Comparison of ENCODE assay signal across 9 cellular contexts in genomic region chr11:96213500-96213899, GRCh38.
DNase-seq lines count a peak whose midpoint lies in the region; ATAC-seq and TF ChIP-seq lines count a peak whose summit lies in the region.
"Had no signal": no experiment of that assay in that cellular context is flagged by ENCODE, and none has a peak within 500 bp of the region (broad histone marks: within the 10 kb centered on the region; RNA-seq: fewer than 3 reads in every experiment).

No MANE protein-coding gene starts in this region.

- peaks cover 80% of the 10 kb centered on the region for H3K4me1 Mint-ChIP-seq in CD8-positive, alpha-beta T cell (ENCODE audit: low read depth)
- H3K4me1 Mint-ChIP-seq in GM23338, result peaks cover 40% of the 10 kb centered on the region

- no peak overlapping the region for H3K27ac ChIP-seq in CD8-positive, alpha-beta T cell (ENCODE audit: low read depth, low read length)
- H3K27ac ChIP-seq in OCI-LY7 (ENCODE audit: low read depth, low read length, poor library complexity, severe bottlenecking), result no peak overlapping the region
- no peak overlapping the region for H3K27ac ChIP-seq in GM23338 (ENCODE audit: low read depth)

- intact Hi-C loops in CD8-positive, alpha-beta T cell (cut with DNase I, micrococcal nuclease), result no loop called here
- intact Hi-C loops in OCI-LY7 (cut with micrococcal nuclease; ENCODE audit: unreplicated experiment) (loop anchor here (10.0 kb wide), 2 partner anchors 419 to 1119 kb away; partner anchors contain the start of gene CEP57), sciatic nerve (cut with DNase I) (no loop called here)

- H4K20me1 ChIP-seq in OCI-LY7 (ENCODE audit: insufficient read depth, low read length) (no peaks in the 10 kb centered on the region), GM23338 (replicated peaks; ENCODE audit: insufficient read depth) (no peaks in the 10 kb centered on the region)

- CTCF ChIA-PET in CD8-positive, alpha-beta T cell (lab: Charles Lee), result interaction anchor here (1.1 to 5.6 kb wide), 4 partner anchors 14 to 158 kb away, joined by 3 to 41 read pairs (median 4); partner anchors contain the start of gene MAML2
- CTCF ChIA-PET in OCI-LY7 (lab: Charles Lee; ENCODE audit: unreplicated experiment), result no interaction called here

- H3K27ac Mint-ChIP-seq in CD8-positive, alpha-beta T cell, result peak overlapping the region; percentile 93
- H3K27ac Mint-ChIP-seq in GM23338, result no peak overlapping the region

- ATAC-seq in CD8-positive, alpha-beta T cell, result no peak
- ATAC-seq in sciatic nerve (peak; percentile 53), GM23338 (no peak), GM19452 (IDR thresholded peaks at IDR 0.05; ENCODE audit: unreplicated experiment) (no peak), GM19035 (IDR thresholded peaks at IDR 0.05; ENCODE audit: unreplicated experiment) (no peak)

- H3K36me3 Mint-ChIP-seq in CD8-positive, alpha-beta T cell, result peaks cover 4% of the 10 kb centered on the region
- H3K36me3 Mint-ChIP-seq in GM23338 (ENCODE audit: low read depth), result no peaks in the 10 kb centered on the region

- H3K27me3 ChIP-seq in CD8-positive, alpha-beta T cell (ENCODE audit: insufficient read depth, low read length), result no peaks in the 10 kb centered on the region
- no peaks in the 10 kb centered on the region for H3K27me3 ChIP-seq in GM23338 (ENCODE audit: insufficient read depth)

- no peak overlapping the region for H3K4me3 Mint-ChIP-seq in CD8-positive, alpha-beta T cell
- no peak overlapping the region for H3K4me3 Mint-ChIP-seq in GM23338

- H2AFZ ChIP-seq in OCI-LY7 (ENCODE audit: low read length) (no peak overlapping the region), GM23338 (no peak overlapping the region)

- H3K36me3 ChIP-seq in CD8-positive, alpha-beta T cell (ENCODE audit: insufficient read depth, low read length), result no peaks in the 10 kb centered on the region
- H3K36me3 ChIP-seq in OCI-LY7 (ENCODE audit: insufficient read depth, low read length) (no peaks in the 10 kb centered on the region), GM23338 (ENCODE audit: insufficient read depth) (no peaks in the 10 kb centered on the region)

- DNase-seq in CD8-positive, alpha-beta T cell, result no peak
- DNase-seq in OCI-LY7 (ENCODE audit: low spot score) (no peak), fibroblast of peridontal ligament (ENCODE audit: extremely low read depth) (peak; percentile 91), sciatic nerve (ENCODE audit: low spot score) (no peak), GM23338 (ENCODE audit: low spot score) (no peak), NCI-H526 (lab: John Stamatoyannopoulos, UW) (no peak)
- DNase-seq: kidney glomerular epithelial cell had no signal

- no peaks in the 10 kb centered on the region for H3F3A ChIP-seq in GM23338 (replicated peaks; ENCODE audit: low read depth)

- H3K79me2 ChIP-seq in OCI-LY7 (ENCODE audit: insufficient read depth, low read depth, low read length) (no peaks in the 10 kb centered on the region), GM23338 (replicated peaks; ENCODE audit: insufficient read depth) (no peaks in the 10 kb centered on the region)

- POLR2A ChIA-PET in CD8-positive, alpha-beta T cell (lab: Charles Lee), result interaction anchor here (1.6 to 2.5 kb wide), 2 partner anchors 8 to 11 kb away, joined by 3 to 10 read pairs; no protein-coding TSS in a partner anchor
- POLR2A ChIA-PET in OCI-LY7 (lab: Charles Lee), result interaction anchor here (0.5 to 2.3 kb wide), 6 partner anchors 9 to 145 kb away, joined by 3 to 7 read pairs (median 4); no protein-coding TSS in a partner anchor

- H3K27me3 Mint-ChIP-seq in CD8-positive, alpha-beta T cell (ENCODE audit: low read depth), result no peaks in the 10 kb centered on the region
- H3K27me3 Mint-ChIP-seq in GM23338 (ENCODE audit: insufficient read depth, low read depth, poor library complexity), result peaks cover 4% of the 10 kb centered on the region

- H3K9me2 ChIP-seq in OCI-LY7 (ENCODE audit: insufficient read depth, low read length) (no peaks in the 10 kb centered on the region), GM23338 (ENCODE audit: insufficient read depth) (peaks cover 8% of the 10 kb centered on the region)

- no peaks in the 10 kb centered on the region for H3K9me3 ChIP-seq in CD8-positive, alpha-beta T cell (ENCODE audit: low read length)
- no peaks in the 10 kb centered on the region for H3K9me3 ChIP-seq in OCI-LY7 (ENCODE audit: low read length)

- no peak overlapping the region for H3K4me3 ChIP-seq in CD8-positive, alpha-beta T cell (ENCODE audit: low read depth, low read length)
- H3K4me3 ChIP-seq in OCI-LY7 (ENCODE audit: low read depth, low read length, poor library complexity, severe bottlenecking) (no peak overlapping the region), GM23338 (no peak overlapping the region)

- H3K4me2 ChIP-seq in OCI-LY7 (ENCODE audit: low read length) (peak overlapping the region; percentile 55; the same call in 1 of the 2 replicates), GM23338 (no peak overlapping the region)

- BruUV-seq in OCI-LY7 (replicated peaks; lab: Mats Ljungman, UMichigan), result no TSS peak

- no peak for TF ChIP-seq CTCF in CD8-positive, alpha-beta T cell (IDR thresholded peaks at IDR 0.05)
- no peak for TF ChIP-seq CTCF in OCI-LY7 (conservative IDR thresholded peaks at IDR 0.05; ENCODE audit: low read length)
- no peak for TF ChIP-seq CTCF in GM23338 (conservative IDR thresholded peaks at IDR 0.05; ENCODE audit: low read depth in 2 of 2)

- H3K4me1 ChIP-seq in CD8-positive, alpha-beta T cell (ENCODE audit: insufficient read depth, low read length), result peaks cover 96% of the 10 kb centered on the region
- H3K4me1 ChIP-seq in OCI-LY7 (ENCODE audit: insufficient read depth, low read length, poor library complexity, severe bottlenecking) (peaks cover 70% of the 10 kb centered on the region), GM23338 (ENCODE audit: insufficient read depth) (peaks cover 19% of the 10 kb centered on the region)

- H3K9me3 Mint-ChIP-seq in CD8-positive, alpha-beta T cell, result no peaks in the 10 kb centered on the region
- H3K9me3 Mint-ChIP-seq in GM23338, result no peaks in the 10 kb centered on the region

TF ChIP-seq in GM23338, 12 proteins besides CTCF, POLR2A, EP300 and RAD21:
- TF ChIP-seq POLR2AphosphoS5 (IDR thresholded peaks at IDR 0.05; ENCODE audit: low read depth) (no peak), EZH2 (IDR thresholded peaks at IDR 0.05; ENCODE audit: low read depth, unreplicated experiment) (no peak), ZNF331 (CRISPR knock-in tag; IDR thresholded peaks at IDR 0.05; ENCODE audit: low read depth) (no peak), EZH2phosphoT487 (IDR thresholded peaks at IDR 0.05; ENCODE audit: unreplicated experiment) (no peak), CREB1 (CRISPR knock-in tag; IDR thresholded peaks at IDR 0.05; ENCODE audit: low read depth) (no peak), ETS1 (IDR thresholded peaks at IDR 0.05) (no peak), NANOG (IDR thresholded peaks at IDR 0.05; ENCODE audit: borderline replicate concordance) (no peak), ZNF114 (CRISPR knock-in tag; IDR thresholded peaks at IDR 0.05) (no peak), JUNB (IDR thresholded peaks at IDR 0.05; ENCODE audit: unreplicated experiment) (no peak), REST (IDR thresholded peaks at IDR 0.05; ENCODE audit: unreplicated experiment) (no peak)
